In the genomic region with DNA sequence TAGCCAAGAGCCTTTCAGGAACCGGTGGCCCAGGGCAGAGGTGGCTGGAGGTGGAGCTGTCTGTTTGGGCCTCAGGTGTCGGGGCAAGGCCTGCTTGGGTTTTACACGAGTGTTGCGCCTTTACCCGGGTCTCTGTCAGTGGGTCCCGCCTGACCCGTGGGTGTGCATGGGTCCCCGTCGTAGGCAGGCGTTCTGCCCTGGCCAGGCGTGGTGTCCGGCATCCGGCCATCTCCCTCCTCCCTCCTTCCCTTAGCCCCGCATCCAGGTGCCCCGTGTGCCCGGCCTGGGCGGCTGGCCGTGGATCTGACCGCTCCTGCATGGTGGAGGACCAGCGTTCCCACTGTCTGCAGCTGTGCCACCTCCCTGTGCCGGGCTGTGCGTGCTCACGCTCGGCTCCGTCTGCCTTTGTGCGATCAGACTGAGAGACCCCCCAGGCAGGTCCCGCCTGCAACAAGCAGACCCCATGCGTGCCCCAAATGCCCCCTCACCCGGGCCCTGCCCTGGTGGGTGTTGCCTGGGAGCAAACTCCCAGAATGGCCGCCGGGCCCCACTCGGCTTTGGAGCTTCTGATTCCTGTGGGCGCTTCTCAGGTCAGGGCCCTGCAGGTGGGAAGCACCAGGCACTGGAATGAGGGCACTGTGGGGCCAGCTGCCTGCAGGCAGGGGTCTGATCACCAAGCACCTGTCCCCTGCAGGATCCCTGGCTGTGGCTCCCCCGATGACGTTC, we compare ENCODE assay signal across 16 cellular contexts. TPM values are rescaled to one million over a fixed set of nuclear protein-coding genes. Genes with fewer than 3 reads are reported as not detected.
DNase-seq lines count a peak whose midpoint lies in the region; ATAC-seq and TF ChIP-seq lines count a peak whose summit lies in the region.
"Had no signal": no experiment of that assay in that cellular context is flagged by ENCODE, and none has a peak within 500 bp of the region (broad histone marks: within the 10 kb centered on the region; RNA-seq: fewer than 3 reads in every experiment).

No MANE protein-coding gene starts in this region.

- peaks cover 0 to 27% (median 0%) of the 10 kb centered on the region in 11 experiments; a peak in 6 of 22 replicates for H3K27me3 ChIP-seq in BLaER1 treated with 17β-estradiol and CSF1 and Interleukin-3, amounts not matched to agents 10 nM and 100 nM
- H3K27me3 ChIP-seq in neuronal stem cell (ENCODE audit: control insufficient read depth in 3 of 3, insufficient read depth in 3 of 3, low read depth in 1 of 3, low read length in 3 of 3): peaks cover 0 to 6% (median 0%) of the 10 kb centered on the region in 3 experiments
- H3K27me3 ChIP-seq in GM23338 (ENCODE audit: insufficient read depth): no peaks in the 10 kb centered on the region
- H3K27me3 ChIP-seq: ovary had no signal

- no peaks in the 10 kb centered on the region for H3K9me2 ChIP-seq in GM23338 (ENCODE audit: insufficient read depth)

- H3K27ac Mint-ChIP-seq in GM23338: no peak overlapping the region
- H3K27ac Mint-ChIP-seq in activated T-helper 1 cell treated with anti-CD3 and anti-CD28 coated beads, Interleukin-12 subunit alpha, Interleukin-12 subunit beta, Interleukin-2, Interleukin-4 antibody, amounts not matched to agents 30 ng/mL and 10 ng/mL and 1 ng/mL, durations not matched to agents 14 hours and 24 hours and 36 hours: no peak overlapping the region
- H3K27ac Mint-ChIP-seq: activated CD4-positive, alpha-beta T cell treated with anti-CD3 and anti-CD28 coated beads for 36 hours had no signal

- peak overlapping the region; percentile 82 for H2BK5ac ChIP-seq in neuronal stem cell (ENCODE audit: low read length)

- H3K9ac ChIP-seq in BLaER1 treated with 17β-estradiol and CSF1 and Interleukin-3, amounts not matched to agents 10 nM and 100 nM: peak overlapping the region; percentile 22 to 81 (median 52); a peak in 19 of 22 replicates
- peak overlapping the region; percentile 60 for H3K9ac ChIP-seq in neuronal stem cell (ENCODE audit: low read depth, low read length, poor library complexity)
- H3K9ac ChIP-seq: KMS-11 had no signal

- ATAC-seq in GM21825 (IDR thresholded peaks at IDR 0.05; ENCODE audit: unreplicated experiment) (peak; percentile 27), GM23338 (no peak)
- ATAC-seq: Panc1 had no signal

- TF ChIP-seq CTCF in GM23338 (conservative IDR thresholded peaks at IDR 0.05; ENCODE audit: low read depth in 2 of 2): no peak

- intact Hi-C loops in activated T-helper 1 cell treated with anti-CD3 and anti-CD28 coated beads, Interleukin-12 subunit alpha, Interleukin-12 subunit beta, Interleukin-2, Interleukin-4 antibody, amounts not matched to agents 30 ng/mL and 10 ng/mL and 1 ng/mL, durations not matched to agents 14 hours and 24 hours and 36 hours (cut with micrococcal nuclease): no loop called here

- peaks cover 9% of the 10 kb centered on the region; the same call in 1 of the 2 replicates for H3F3A ChIP-seq in GM23338 (replicated peaks; ENCODE audit: low read depth)

- no peaks in the 10 kb centered on the region for H3K36me3 ChIP-seq in BLaER1 treated with 17β-estradiol and CSF1 and Interleukin-3, amounts not matched to agents 10 nM and 100 nM
- no peaks in the 10 kb centered on the region for H3K36me3 ChIP-seq in neuronal stem cell (replicated peaks in 1 of 2; ENCODE audit: control insufficient read depth in 2 of 2, insufficient read depth in 2 of 2, low read length in 2 of 2)
- H3K36me3 ChIP-seq in GM23338 (ENCODE audit: insufficient read depth): no peaks in the 10 kb centered on the region
- H3K36me3 ChIP-seq: ovary had no signal

- peak overlapping the region; percentile 43 for H3K23ac ChIP-seq in neuronal stem cell (ENCODE audit: low read depth, low read length, poor library complexity)

- H4K8ac ChIP-seq in neuronal stem cell (ENCODE audit: low read depth, low read length): peak overlapping the region; percentile 92

- peaks cover 15% of the 10 kb centered on the region for H3K27me3 Mint-ChIP-seq in GM23338 (ENCODE audit: insufficient read depth, low read depth, poor library complexity)
- H3K27me3 Mint-ChIP-seq in activated T-helper 1 cell treated with anti-CD3 and anti-CD28 coated beads, Interleukin-12 subunit alpha, Interleukin-12 subunit beta, Interleukin-2, Interleukin-4 antibody, amounts not matched to agents 30 ng/mL and 10 ng/mL and 1 ng/mL, durations not matched to agents 14 hours and 24 hours and 36 hours (ENCODE audit: insufficient read depth): peaks cover 3% of the 10 kb centered on the region

- H3K36me3 Mint-ChIP-seq in GM23338 (ENCODE audit: low read depth): no peaks in the 10 kb centered on the region; the same call in 2 of the 3 replicates
- H3K36me3 Mint-ChIP-seq in activated T-helper 1 cell treated with anti-CD3 and anti-CD28 coated beads, Interleukin-12 subunit alpha, Interleukin-12 subunit beta, Interleukin-2, Interleukin-4 antibody, amounts not matched to agents 30 ng/mL and 10 ng/mL and 1 ng/mL, durations not matched to agents 14 hours and 24 hours and 36 hours (ENCODE audit: low read depth): no peaks in the 10 kb centered on the region

- H3K79me1 ChIP-seq in neuronal stem cell (ENCODE audit: low read depth, low read length): no peaks in the 10 kb centered on the region

- H3K14ac ChIP-seq in neuronal stem cell (ENCODE audit: low read length): peak overlapping the region; percentile 71

- H3K4ac ChIP-seq in neuronal stem cell (ENCODE audit: low read length): no peak overlapping the region

- H2BK12ac ChIP-seq in neuronal stem cell (ENCODE audit: low read length): peak overlapping the region; percentile 6

- H4K20me1 ChIP-seq in BLaER1 treated with 17β-estradiol and CSF1 and Interleukin-3, amounts not matched to agents 10 nM and 100 nM: peaks cover 0 to 14% (median 0%) of the 10 kb centered on the region in 11 experiments; a peak in 4 of 22 replicates
- H4K20me1 ChIP-seq in GM23338 (replicated peaks; ENCODE audit: insufficient read depth): no peaks in the 10 kb centered on the region

- H2AFZ ChIP-seq in neuronal stem cell (ENCODE audit: low read length) (no peak overlapping the region), GM23338 (no peak overlapping the region)

- peak overlapping the region; percentile 59 for H3K18ac ChIP-seq in neuronal stem cell (ENCODE audit: low read length)

- H4K91ac ChIP-seq in neuronal stem cell (ENCODE audit: low read depth, low read length, poor library complexity): peak overlapping the region; percentile 92

- H3K4me1 ChIP-seq in BLaER1 treated with 17β-estradiol and CSF1 and Interleukin-3, amounts not matched to agents 10 nM and 100 nM: peaks cover 84 to 100% (median 99%) of the 10 kb centered on the region in 10 experiments
- H3K4me1 ChIP-seq in neuronal stem cell (ENCODE audit: control insufficient read depth in 2 of 2, insufficient read depth in 1 of 2, low read depth in 1 of 2, low read length in 2 of 2): peaks cover 5 to 9% of the 10 kb centered on the region in 2 donors
- H3K4me1 ChIP-seq in GM23338 (ENCODE audit: insufficient read depth): 0 out of 2 replicates have a peak, but pooled peaks cover 4% of the 10 kb centered on the region

- no peak overlapping the region for H3K4me3 Mint-ChIP-seq in GM23338
- no peak overlapping the region for H3K4me3 Mint-ChIP-seq in activated T-helper 1 cell treated with anti-CD3 and anti-CD28 coated beads, Interleukin-12 subunit alpha, Interleukin-12 subunit beta, Interleukin-2, Interleukin-4 antibody, amounts not matched to agents 30 ng/mL and 10 ng/mL and 1 ng/mL, durations not matched to agents 14 hours and 24 hours and 36 hours
- H3K4me3 Mint-ChIP-seq: activated CD4-positive, alpha-beta T cell treated with anti-CD3 and anti-CD28 coated beads for 36 hours had no signal

- peak overlapping the region; percentile 66 for H2AK5ac ChIP-seq in neuronal stem cell (ENCODE audit: low read depth, low read length)

- H2BK120ac ChIP-seq in neuronal stem cell (ENCODE audit: low read depth, low read length): no peak overlapping the region

- H3K4me3 ChIP-seq in BLaER1 treated with 17β-estradiol and CSF1 and Interleukin-3, amounts not matched to agents 10 nM and 100 nM: peak overlapping the region in 8 of 10 experiments; percentile 16 to 50 (median 30); a peak in 13 of 20 replicates
- H3K4me3 ChIP-seq in neuronal stem cell (ENCODE audit: low read length in 2 of 2) (no peak overlapping the region), GM23338 (no peak overlapping the region)
- H3K4me3 ChIP-seq: ovary had no signal

- H3K9me3 Mint-ChIP-seq in GM23338: no peaks in the 10 kb centered on the region
- H3K9me3 Mint-ChIP-seq in activated T-helper 1 cell treated with anti-CD3 and anti-CD28 coated beads, Interleukin-12 subunit alpha, Interleukin-12 subunit beta, Interleukin-2, Interleukin-4 antibody, amounts not matched to agents 30 ng/mL and 10 ng/mL and 1 ng/mL, durations not matched to agents 14 hours and 24 hours and 36 hours: no peaks in the 10 kb centered on the region

- no peaks in the 10 kb centered on the region for H3K79me2 ChIP-seq in GM23338 (replicated peaks; ENCODE audit: insufficient read depth)

- H3K27ac ChIP-seq in BLaER1 treated with 17β-estradiol and CSF1 and Interleukin-3, amounts not matched to agents 10 nM and 100 nM: peak overlapping the region; percentile 37 to 92 (median 74); a peak in 20 of 22 replicates
- H3K27ac ChIP-seq in neuronal stem cell (replicated peaks; ENCODE audit: low read length) (no peak overlapping the region), GM23338 (ENCODE audit: low read depth) (no peak overlapping the region)
- H3K27ac ChIP-seq: KMS-11, ovary had no signal

- peaks cover 0 to 17% (median 7%) of the 10 kb centered on the region in 11 experiments; a peak in 9 of 22 replicates for H3K9me3 ChIP-seq in BLaER1 treated with 17β-estradiol and CSF1 and Interleukin-3, amounts not matched to agents 10 nM and 100 nM (replicated peaks in 1 of 11)
- H3K9me3 ChIP-seq in neuronal stem cell (replicated peaks in 1 of 2; ENCODE audit: control insufficient read depth in 2 of 2, insufficient read depth in 1 of 2, low read depth in 1 of 2, low read length in 2 of 2): no peaks in the 10 kb centered on the region
- H3K9me3 ChIP-seq: ovary had no signal

- peak overlapping the region; percentile 83 to 98 (median 95) for H3K4me2 ChIP-seq in BLaER1 treated with 17β-estradiol and CSF1 and Interleukin-3, amounts not matched to agents 10 nM and 100 nM
- H3K4me2 ChIP-seq in neuronal stem cell (ENCODE audit: insufficient read depth, low read length, poor library complexity, severe bottlenecking) (no peak overlapping the region), GM23338 (no peak overlapping the region)
- H3K4me2 ChIP-seq: KMS-11 had no signal

- H3K4me1 Mint-ChIP-seq in GM23338: peaks cover 10% of the 10 kb centered on the region
- peaks cover 7% of the 10 kb centered on the region for H3K4me1 Mint-ChIP-seq in activated T-helper 1 cell treated with anti-CD3 and anti-CD28 coated beads, Interleukin-12 subunit alpha, Interleukin-12 subunit beta, Interleukin-2, Interleukin-4 antibody, amounts not matched to agents 30 ng/mL and 10 ng/mL and 1 ng/mL, durations not matched to agents 14 hours and 24 hours and 36 hours (ENCODE audit: low read depth)

- DNase-seq in ecto neural progenitor cell (ENCODE audit: low spot score) (peak; percentile 39), neuronal stem cell (ENCODE audit: low spot score) (no peak), GM23338 (ENCODE audit: low spot score) (no peak), NCI-H1417 treated with DMSO at 0.1 percent for 48 hours (lab: John Stamatoyannopoulos, UW) (no peak), NCI-H146 (lab: John Stamatoyannopoulos, UW) (no peak)
- no peak for DNase-seq in activated T-helper 1 cell treated with anti-CD3 and anti-CD28 coated beads, Interleukin-12 subunit alpha, Interleukin-12 subunit beta, Interleukin-2, Interleukin-4 antibody, amounts not matched to agents 30 ng/mL and 10 ng/mL and 1 ng/mL, durations not matched to agents 14 hours and 24 hours and 36 hours (ENCODE audit: low spot score)
- DNase-seq: activated CD4-positive, alpha-beta T cell treated with anti-CD3 and anti-CD28 coated beads for 36 hours; activated effector memory CD4-positive, alpha-beta T cell treated with Interleukin-2 at 50 U/mL for 16 hours; NCI-H2029; NCI-H526 had no signal

- WGBS in neuronal stem cell (ENCODE audit: extremely low coverage in 2 of 2, insufficient read length in 2 of 2, insufficient replicate concordance in 1 of 2), 2 donors: no CpG with 5 or more reads among the region's 35 CpGs

- H2BK15ac ChIP-seq in neuronal stem cell (ENCODE audit: low read length): peak overlapping the region; percentile 62

RNA-seq across cellular contexts. Expression of gene NEU4, which starts 4.2 kb away (rescaled TPM):
- 0.45 TPM for polyA plus RNA-seq in neuronal stem cell (2013, experiment 1 of 2)
- 0.37 TPM for polyA plus RNA-seq in neuronal stem cell (2013, experiment 2 of 2)
- 0.62 and 1.2 TPM in 2 replicates for total RNA-seq in GM23338 (2014; rRNA removed; shearing (Covaris generic))
- polyA plus RNA-seq in GM23338 (2016; fragmentation: Nextera tagmentation; extraction: Ambion mirVana): 0.12 and 0.29 TPM in 2 replicates
- 0.61 and 0.80 TPM in 2 replicates for total RNA-seq in activated T-helper 1 cell treated with anti-CD3 and anti-CD28 coated beads, Interleukin-12 subunit alpha, Interleukin-12 subunit beta, Interleukin-2, Interleukin-4 antibody, amounts not matched to agents 30 ng/mL and 10 ng/mL and 1 ng/mL, durations not matched to agents 14 hours and 24 hours and 36 hours

RNA-seq across cellular contexts. Expression of gene GAL3ST2, which starts 36.6 kb away (rescaled TPM):
- polyA plus RNA-seq in neuronal stem cell (2013, experiment 1 of 2): 0.45 TPM
- polyA plus RNA-seq in neuronal stem cell (2013, experiment 2 of 2): 0.47 TPM
- 0.24 and 1.5 TPM in 2 replicates for total RNA-seq in GM23338 (2014; rRNA removed; shearing (Covaris generic))
- 0.19 TPM in 1 of 2 replicates, not detected in the other for polyA plus RNA-seq in GM23338 (2016; fragmentation: Nextera tagmentation; extraction: Ambion mirVana)
- total RNA-seq in activated T-helper 1 cell treated with anti-CD3 and anti-CD28 coated beads, Interleukin-12 subunit alpha, Interleukin-12 subunit beta, Interleukin-2, Interleukin-4 antibody, amounts not matched to agents 30 ng/mL and 10 ng/mL and 1 ng/mL, durations not matched to agents 14 hours and 24 hours and 36 hours: 0.51 and 0.60 TPM in 2 replicates

RNA-seq across cellular contexts. Expression of gene PDCD1, which starts 45.5 kb away (rescaled TPM):
- not detected for polyA plus RNA-seq in neuronal stem cell (2013, experiment 1 of 2)
- polyA plus RNA-seq in neuronal stem cell (2013, experiment 2 of 2): not detected
- total RNA-seq in GM23338 (2014; rRNA removed; shearing (Covaris generic)): 0.38 and 1.8 TPM in 2 replicates
- polyA plus RNA-seq in GM23338 (2016; fragmentation: Nextera tagmentation; extraction: Ambion mirVana): 0.23 and 0.34 TPM in 2 replicates
- 67.8 and 69.1 TPM in 2 replicates for total RNA-seq in activated T-helper 1 cell treated with anti-CD3 and anti-CD28 coated beads, Interleukin-12 subunit alpha, Interleukin-12 subunit beta, Interleukin-2, Interleukin-4 antibody, amounts not matched to agents 30 ng/mL and 10 ng/mL and 1 ng/mL, durations not matched to agents 14 hours and 24 hours and 36 hours
- total RNA-seq: temporal lobe had no signal

RNA-seq across cellular contexts. Expression of gene RTP5, which starts 56.3 kb away (rescaled TPM):
- polyA plus RNA-seq in neuronal stem cell (2013, experiment 1 of 2): not detected
- not detected for polyA plus RNA-seq in neuronal stem cell (2013, experiment 2 of 2)
- total RNA-seq in GM23338 (2014; rRNA removed; shearing (Covaris generic)): 0.50 TPM in 1 of 2 replicates, not detected in the other
- not detected in 2 replicates for polyA plus RNA-seq in GM23338 (2016; fragmentation: Nextera tagmentation; extraction: Ambion mirVana)
- total RNA-seq in activated T-helper 1 cell treated with anti-CD3 and anti-CD28 coated beads, Interleukin-12 subunit alpha, Interleukin-12 subunit beta, Interleukin-2, Interleukin-4 antibody, amounts not matched to agents 30 ng/mL and 10 ng/mL and 1 ng/mL, durations not matched to agents 14 hours and 24 hours and 36 hours: not detected in 2 replicates
- polyA plus RNA-seq: ovary had no signal

Comparison
In these comparisons a context has a peak if more than half of its experiments do, and no peak if none do; other contexts are left out.
1. H3K27ac ChIP-seq: peak in BLaER1 treated with 17β-estradiol and CSF1 and Interleukin-3, amounts not matched to agents 10 nM and 100 nM (11 of 11); none in neuronal stem cell (single experiment) and GM23338 (single experiment).
2. H3K4me2 ChIP-seq: peak in BLaER1 treated with 17β-estradiol and CSF1 and Interleukin-3, amounts not matched to agents 10 nM and 100 nM (11 of 11); none in neuronal stem cell (single experiment) and GM23338 (single experiment).
3. H3K4me3 ChIP-seq: peak in BLaER1 treated with 17β-estradiol and CSF1 and Interleukin-3, amounts not matched to agents 10 nM and 100 nM (8 of 10); none in neuronal stem cell (0 of 2) and GM23338 (single experiment).
4. RNA of gene PDCD1, which starts 45.5 kb away (total RNA-seq): 67.8 to 69.1 TPM in activated T-helper 1 cell treated with anti-CD3 and anti-CD28 coated beads, Interleukin-12 subunit alpha, Interleukin-12 subunit beta, Interleukin-2, Interleukin-4 antibody, amounts not matched to agents 30 ng/mL and 10 ng/mL and 1 ng/mL, durations not matched to agents 14 hours and 24 hours and 36 hours; 0.38 to 1.8 TPM in GM23338; every median in the first group is over 10 times any median in the second.